20 cellular contexts compared by ENCODE assay signal in genomic region chr2:238968616-238969394, GRCh38.
"Had no signal": no experiment of that assay in that cellular context is flagged by ENCODE, and none has a peak within 500 bp of the region (broad histone marks: within the 10 kb centered on the region; RNA-seq: fewer than 3 reads in every experiment).

No MANE protein-coding gene starts in this region.

- H3K9me3 Mint-ChIP-seq: endodermal cell; natural killer cell treated with Interleukin-12 subunit alpha and Interleukin-12 subunit beta and Interleukin-15 and Interleukin-18, amount 100 ng/mL, for 72 hours; stimulated activated effector memory CD8-positive, alpha-beta T cell treated with anti-CD3 and anti-CD28 coated beads, Interleukin-12 subunit alpha, Interleukin-12 subunit beta, amount 100 ng/mL, for 72 hours had no signal

- H3K4me3 Mint-ChIP-seq: endodermal cell; natural killer cell treated with Interleukin-12 subunit alpha and Interleukin-12 subunit beta and Interleukin-15 and Interleukin-18, amount 100 ng/mL, for 72 hours; stimulated activated effector memory CD8-positive, alpha-beta T cell treated with anti-CD3 and anti-CD28 coated beads, Interleukin-12 subunit alpha, Interleukin-12 subunit beta, amount 100 ng/mL, for 72 hours had no signal

- H3K27ac Mint-ChIP-seq: endodermal cell; natural killer cell treated with Interleukin-12 subunit alpha and Interleukin-12 subunit beta and Interleukin-15 and Interleukin-18, amount 100 ng/mL, for 72 hours; progenitor cell of endocrine pancreas; stimulated activated effector memory CD8-positive, alpha-beta T cell treated with anti-CD3 and anti-CD28 coated beads, Interleukin-12 subunit alpha, Interleukin-12 subunit beta, amount 100 ng/mL, for 72 hours had no signal

- DNase-seq: effector CD4-positive, alpha-beta T cell; endodermal cell; heart right ventricle; hypothalamus; left cardiac atrium; mammary epithelial cell; right cardiac atrium; stimulated activated CD4-positive, alpha-beta T cell treated with anti-CD3 and anti-CD28 coated beads, Interleukin-4, amount 100 ng/mL, for 1 hour; stimulated activated CD8-positive, alpha-beta memory T cell treated with anti-CD3 and anti-CD28 coated beads, Interleukin-4, amount 100 ng/mL, for 48 hours; stimulated activated naive CD8-positive, alpha-beta T cell treated with anti-CD3 and anti-CD28 coated beads, Interleukin-15, Interleukin-2, amounts not matched to agents 100 U/mL and 50 U/mL, for 24 hours; thyroid gland had no signal

- H3K27ac ChIP-seq: coronary artery, heart right ventricle, neutrophil, suprapubic skin, thyroid gland, upper lobe of left lung, vagina had no signal

- H3K4me1 ChIP-seq: thyroid gland, upper lobe of left lung had no signal

- H3K36me3 Mint-ChIP-seq: natural killer cell treated with Interleukin-12 subunit alpha and Interleukin-12 subunit beta and Interleukin-15 and Interleukin-18, amount 100 ng/mL, for 72 hours; stimulated activated effector memory CD8-positive, alpha-beta T cell treated with anti-CD3 and anti-CD28 coated beads, Interleukin-12 subunit alpha, Interleukin-12 subunit beta, amount 100 ng/mL, for 72 hours had no signal

- H3K4me1 Mint-ChIP-seq: endodermal cell had no signal

- H3K36me3 ChIP-seq: heart right ventricle, neutrophil, ovary, suprapubic skin, thyroid gland, upper lobe of left lung, vagina had no signal

- ATAC-seq: heart right ventricle; left cardiac atrium; natural killer cell treated with Interleukin-12 subunit alpha and Interleukin-12 subunit beta and Interleukin-15 and Interleukin-18, amount 100 ng/mL, for 72 hours; right cardiac atrium; stimulated activated effector memory CD8-positive, alpha-beta T cell treated with anti-CD3 and anti-CD28 coated beads, Interleukin-12 subunit alpha, Interleukin-12 subunit beta, amount 100 ng/mL, for 72 hours; stimulated activated naive CD8-positive, alpha-beta T cell treated with anti-CD3 and anti-CD28 coated beads, Interleukin-15, Interleukin-2, amounts not matched to agents 100 U/mL and 50 U/mL, for 24 hours had no signal

- H3K4me3 ChIP-seq: coronary artery, heart right ventricle, ovary, suprapubic skin, thyroid gland, upper lobe of left lung, vagina had no signal

- H3K27me3 ChIP-seq: ovary, thyroid gland, upper lobe of left lung, vagina had no signal

- H3K9me3 ChIP-seq: heart right ventricle, neutrophil, ovary, suprapubic skin, thyroid gland, upper lobe of left lung, vagina had no signal
